15 cellular contexts compared by ENCODE assay signal in genomic region chr16:81657224-81657623, GRCh38.
DNase-seq lines count a peak whose midpoint lies in the region; ATAC-seq and TF ChIP-seq lines count a peak whose summit lies in the region.
"Had no signal": no experiment of that assay in that cellular context is flagged by ENCODE, and none has a peak within 500 bp of the region (broad histone marks: within the 10 kb centered on the region; RNA-seq: fewer than 3 reads in every experiment).

No MANE protein-coding gene starts in this region.

- CTCF ChIA-PET in IMR-90 (lab: Yijun Ruan, JAX), result no interaction called here

- ATAC-seq in GM19438 (IDR thresholded peaks at IDR 0.05; ENCODE audit: low read depth, unreplicated experiment) (peak; percentile 53), IMR-90 (ENCODE audit: low read depth) (no peak), GM19023 (IDR thresholded peaks at IDR 0.05; ENCODE audit: unreplicated experiment) (no peak), HG03442 (IDR thresholded peaks at IDR 0.05; ENCODE audit: unreplicated experiment) (no peak)
- ATAC-seq: stimulated activated memory B cell treated with anti-CD40 and anti-IgM and Interleukin-4, amounts not matched to agents 10 μg/mL and 1 μg/mL and 100 μg/mL, for 72 hours had no signal

- POLR2A ChIA-PET in IMR-90 (lab: Charles Lee; ENCODE audit: unreplicated experiment), result no interaction called here

- no peak for TF ChIP-seq POLR2A in IMR-90 (IDR thresholded peaks at IDR 0.05; ENCODE audit: low read depth, low read length)

- no peak for TF ChIP-seq RAD21 in IMR-90 (IDR thresholded peaks at IDR 0.05; ENCODE audit: low read length)

- H4K8ac ChIP-seq in IMR-90 (ENCODE audit: low read depth in 2 of 2, low read length in 2 of 2), result no peak overlapping the region

- no peaks in the 10 kb centered on the region for H3K9me3 ChIP-seq in IMR-90 (ENCODE audit: control insufficient read depth, insufficient read depth, low read length)
- no peaks in the 10 kb centered on the region for H3K9me3 ChIP-seq in iPS-15b (ENCODE audit: control insufficient read depth, insufficient read depth, low read length)

- H3K56ac ChIP-seq in IMR-90 (ENCODE audit: extremely low read depth, insufficient read depth, low read length), result no peak overlapping the region

- in situ Hi-C loops in IMR-90 (cut with MboI; ENCODE audit: low sequenced_read_pairs), result no loop called here

- H2AK9ac ChIP-seq in IMR-90 (replicated peaks; ENCODE audit: low read depth, low read length, poor library complexity), result no peak overlapping the region

- no peaks in the 10 kb centered on the region for H4K20me1 ChIP-seq in IMR-90 (ENCODE audit: insufficient read depth, low read length)

- H3K14ac ChIP-seq in IMR-90 (replicated peaks; ENCODE audit: low read depth, low read length), result no peak overlapping the region

- H3K9me1 ChIP-seq in IMR-90 (ENCODE audit: insufficient read depth, low read length), result no peaks in the 10 kb centered on the region; the same call in 1 of the 2 replicates

- TSS peak; percentile 15 for BruUV-seq in IMR-90 (replicated peaks; lab: Mats Ljungman, UMichigan)

- H3K36me3 ChIP-seq in IMR-90 (ENCODE audit: control insufficient read depth, insufficient read depth, low read length) (peaks cover 20% of the 10 kb centered on the region), iPS-15b (ENCODE audit: control insufficient read depth, insufficient read depth, low read length) (peaks cover 18% of the 10 kb centered on the region)

- no peak overlapping the region for H3K27ac ChIP-seq in IMR-90 (ENCODE audit: insufficient read depth, low read length)

- H3K9ac ChIP-seq in IMR-90 (ENCODE audit: low read depth, low read length) (no peak overlapping the region), iPS-15b (ENCODE audit: low read depth, low read length) (peak overlapping the region; percentile 41)

- H4K5ac ChIP-seq in IMR-90 (ENCODE audit: low read depth, low read length), result no peak overlapping the region

- no peak for TF ChIP-seq CTCF in IMR-90 (conservative IDR thresholded peaks at IDR 0.05; ENCODE audit: low read depth, low read length)

- DNase-seq in CD1c-positive myeloid dendritic cell (ENCODE audit: extremely low spot score), result peak; percentile 3
- no peak for DNase-seq in IMR-90
- DNase-seq in D341Med (ENCODE audit: low spot score), result no peak
- no peak for DNase-seq in NCI-H187 treated with DMSO at 0.1 percent for 48 hours (lab: John Stamatoyannopoulos, UW)
- DNase-seq: activated naive CD4-positive, alpha-beta T cell; COR-L47; effector memory CD4-positive, alpha-beta T cell; GDM1; NCI-H1105; stimulated activated CD4-positive, alpha-beta T cell treated with anti-CD3 and anti-CD28 coated beads, Interleukin-4, amount 100 ng/mL, for 4 hours had no signal

- no peak overlapping the region for H2BK20ac ChIP-seq in IMR-90 (ENCODE audit: low read depth, low read length)

- intact Hi-C loops in IMR-90 (cut with micrococcal nuclease), result no loop called here

- H3K18ac ChIP-seq in IMR-90 (ENCODE audit: low read depth, low read length), result no peak overlapping the region

- H3K4ac ChIP-seq in IMR-90 (ENCODE audit: low read depth, low read length), result no peak overlapping the region

- no peak overlapping the region for H2BK15ac ChIP-seq in IMR-90 (ENCODE audit: low read depth, low read length)

- no peak overlapping the region for H2AK5ac ChIP-seq in IMR-90 (ENCODE audit: low read depth, low read length)

- no peak overlapping the region for H3K4me3 ChIP-seq in IMR-90 (ENCODE audit: insufficient read depth, low read depth, low read length)
- no peak overlapping the region for H3K4me3 ChIP-seq in iPS-15b (ENCODE audit: low read depth, low read length)

- H2BK5ac ChIP-seq in IMR-90 (ENCODE audit: low read depth, low read length, poor library complexity, severe bottlenecking), result no peak overlapping the region

- no peak overlapping the region for H2AFZ ChIP-seq in IMR-90 (replicated peaks; ENCODE audit: low read length, poor library complexity)

- H3K4me2 ChIP-seq in IMR-90 (ENCODE audit: low read depth, low read length), result no peak overlapping the region

- H3K4me1 ChIP-seq in IMR-90 (ENCODE audit: control insufficient read depth, insufficient read depth, low read length) (peaks cover 3% of the 10 kb centered on the region), iPS-15b (ENCODE audit: control insufficient read depth, insufficient read depth, low read length) (peaks cover 9% of the 10 kb centered on the region)

- no peak overlapping the region for H2BK120ac ChIP-seq in IMR-90 (ENCODE audit: low read depth, low read length)

- no peak overlapping the region for H3K23ac ChIP-seq in IMR-90 (ENCODE audit: low read depth, low read length)

- no CpG with 5 or more reads among the region's 8 CpGs for WGBS in IMR-90 (ENCODE audit: extremely low coverage in 2 of 2, insufficient read length in 1 of 2), 2 experiments

- H3K79me1 ChIP-seq in IMR-90 (ENCODE audit: low read depth in 1 of 2, low read length in 2 of 2), result peaks cover 0 to 6% of the 10 kb centered on the region in 2 experiments; a peak in 1 of 4 replicates

- H3K27me3 ChIP-seq in IMR-90 (ENCODE audit: control insufficient read depth, insufficient read depth, low read length), result no peaks in the 10 kb centered on the region
- no peaks in the 10 kb centered on the region for H3K27me3 ChIP-seq in iPS-15b (ENCODE audit: control insufficient read depth, insufficient read depth, low read length)

- H4K91ac ChIP-seq in IMR-90 (ENCODE audit: insufficient read depth, low read depth, low read length), result no peak overlapping the region

- dilution Hi-C loops in IMR-90 (cut with HindIII; ENCODE audit: low sequenced_read_pairs, unreplicated experiment), result no loop called here

TF ChIP-seq in IMR-90, 13 proteins besides CTCF, POLR2A, EP300 and RAD21:
- no peak for TF ChIP-seq MXI1 (IDR thresholded peaks at IDR 0.05; ENCODE audit: borderline replicate concordance, low read depth, low read length)
- TF ChIP-seq CEBPB (IDR thresholded peaks at IDR 0.05; ENCODE audit: low read depth, low read length), result no peak
- no peak for TF ChIP-seq RCOR1 (IDR thresholded peaks at IDR 0.05; ENCODE audit: insufficient replicate concordance, low read length)
TF ChIP-seq in IMR-90: peak in this region for 0.
